Comparison of ENCODE assay signal across 8 cellular contexts in the genomic region with DNA sequence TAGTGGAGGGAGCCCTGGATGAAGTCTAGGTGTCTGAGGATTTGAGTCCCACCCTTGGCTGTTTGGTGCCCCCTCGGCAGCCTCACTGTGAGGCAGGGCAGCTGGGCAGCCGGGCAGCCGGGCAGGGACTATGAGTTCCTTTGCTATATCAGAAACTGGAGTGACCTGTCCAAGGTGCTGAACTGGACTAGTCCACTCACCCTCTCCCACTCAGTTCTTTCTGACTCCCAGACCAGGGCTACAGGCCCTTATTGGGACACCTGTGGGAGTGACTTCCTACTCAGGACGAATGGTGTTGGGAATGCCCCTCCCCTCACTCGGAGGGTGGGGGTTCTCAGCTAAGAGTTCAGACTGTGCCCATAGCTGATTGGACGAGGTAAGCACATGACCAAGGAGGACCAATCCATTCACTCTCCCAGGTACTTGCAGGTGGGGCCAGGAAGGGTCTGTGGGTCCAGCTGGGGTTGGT. TPM values are rescaled to one million over a fixed set of nuclear protein-coding genes. Genes with fewer than 3 reads are reported as not detected.
DNase-seq lines count a peak whose midpoint lies in the region; ATAC-seq and TF ChIP-seq lines count a peak whose summit lies in the region.

No MANE protein-coding gene starts in this region.

- no peak overlapping the region for H3K27ac ChIP-seq in hepatocyte

- H3K4me2 ChIP-seq in hepatocyte = no peak overlapping the region

- TF ChIP-seq CTCF in hepatocyte (IDR thresholded peaks at IDR 0.05; ENCODE audit: poor library complexity) = no peak

- no peaks in the 10 kb centered on the region for H3K4me1 ChIP-seq in hepatocyte (ENCODE audit: insufficient read depth)

- H4K20me1 ChIP-seq in hepatocyte (ENCODE audit: insufficient read depth, poor library complexity, severe bottlenecking) = no peaks in the 10 kb centered on the region

- H3K36me3 ChIP-seq in hepatocyte (replicated peaks; ENCODE audit: insufficient read depth, low read depth) = no peaks in the 10 kb centered on the region

- H3K27me3 ChIP-seq in hepatocyte = peaks cover 4% of the 10 kb centered on the region

- DNase-seq in GM03348 (ENCODE audit: low spot score) (peak; percentile 88), Kasumi-1 (lab: John Stamatoyannopoulos, UW) (peak; percentile 42 to 66), hepatocyte (ENCODE audit: low spot score) (peak; percentile 90), NCI-H187 (lab: John Stamatoyannopoulos, UW) (no peak)
- DNase-seq in activated T-cell treated with anti-CD3 and anti-CD28 coated beads, Interleukin-2, amount 50 U/mL, for 48 hours = peak; percentile 42 to 43
- peak; percentile 15 to 17 for DNase-seq in stimulated activated naive CD8-positive, alpha-beta T cell treated with anti-CD3 and anti-CD28 coated beads, Interleukin-15, amount 100 ng/mL, for 72 hours

- ATAC-seq in stimulated activated naive CD8-positive, alpha-beta T cell treated with anti-CD3 and anti-CD28 coated beads, Interleukin-15, amount 100 ng/mL, for 72 hours = no peak
- ATAC-seq in HG02884 (IDR thresholded peaks at IDR 0.05; ENCODE audit: unreplicated experiment) = no peak
- no peak for ATAC-seq in GM21367 (IDR thresholded peaks at IDR 0.05; ENCODE audit: unreplicated experiment)

- no peaks in the 10 kb centered on the region for H3K79me2 ChIP-seq in hepatocyte

- H3K9me2 ChIP-seq in hepatocyte (replicated peaks; ENCODE audit: insufficient read depth) = no peaks in the 10 kb centered on the region

- H3K27me3 Mint-ChIP-seq in stimulated activated naive CD8-positive, alpha-beta T cell treated with anti-CD3 and anti-CD28 coated beads, Interleukin-15, amount 100 ng/mL, for 72 hours = peaks cover 70% of the 10 kb centered on the region

- H3K9me3 ChIP-seq in hepatocyte (ENCODE audit: low read depth) = no peaks in the 10 kb centered on the region

- no peaks in the 10 kb centered on the region for H3K4me1 Mint-ChIP-seq in stimulated activated naive CD8-positive, alpha-beta T cell treated with anti-CD3 and anti-CD28 coated beads, Interleukin-15, amount 100 ng/mL, for 72 hours

- H3K4me3 Mint-ChIP-seq in stimulated activated naive CD8-positive, alpha-beta T cell treated with anti-CD3 and anti-CD28 coated beads, Interleukin-15, amount 100 ng/mL, for 72 hours = no peak overlapping the region

- 20% methylated on average over 6 of the region's 6 CpGs for WGBS in hepatocyte (ENCODE audit: low lambda C conversion rate, missing lambda C conversion rate)

- no peak overlapping the region for H3K27ac Mint-ChIP-seq in stimulated activated naive CD8-positive, alpha-beta T cell treated with anti-CD3 and anti-CD28 coated beads, Interleukin-15, amount 100 ng/mL, for 72 hours

- H3K9me3 Mint-ChIP-seq in stimulated activated naive CD8-positive, alpha-beta T cell treated with anti-CD3 and anti-CD28 coated beads, Interleukin-15, amount 100 ng/mL, for 72 hours = no peaks in the 10 kb centered on the region

- H3K4me3 ChIP-seq in hepatocyte = no peak overlapping the region

- no peak overlapping the region for H2AFZ ChIP-seq in hepatocyte

RNA-seq across cellular contexts. Expression of gene RAPGEF1, which starts 34.1 kb away (rescaled TPM):
- 26.2 and 27.5 TPM in 2 replicates for total RNA-seq in hepatocyte
- 24.8 and 29.7 TPM in 2 replicates for polyA plus RNA-seq in hepatocyte

Comparison
In these comparisons a context has a peak if more than half of its experiments do, and no peak if none do; other contexts are left out.
1. DNase-seq: peak in GM03348 (single experiment), Kasumi-1 (2 of 2), activated T-cell treated with anti-CD3 and anti-CD28 coated beads, Interleukin-2, amount 50 U/mL, for 48 hours (2 of 2), hepatocyte (single experiment) and stimulated activated naive CD8-positive, alpha-beta T cell treated with anti-CD3 and anti-CD28 coated beads, Interleukin-15, amount 100 ng/mL, for 72 hours (2 of 2); none in NCI-H187 (0 of 2).